26 cellular contexts compared by ENCODE assay signal in the genomic region with DNA sequence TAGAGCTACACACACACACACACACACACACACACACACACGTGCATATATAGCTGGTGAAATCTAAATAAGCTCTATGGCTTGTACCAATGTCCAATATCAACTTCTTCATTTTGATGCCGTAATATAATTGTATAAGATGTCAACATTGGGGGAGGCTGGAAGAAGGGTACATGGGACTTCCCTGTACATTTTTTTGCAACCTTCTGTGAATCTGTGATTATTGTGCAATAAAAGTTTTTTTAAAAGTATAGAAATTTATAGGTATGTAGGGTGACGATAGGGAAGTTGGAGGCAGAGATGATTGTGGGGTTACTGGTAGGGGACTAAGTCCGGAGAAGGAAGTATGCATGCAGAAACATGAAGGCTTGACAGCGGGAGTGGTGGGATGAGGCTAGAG.
"Had no signal": no experiment of that assay in that cellular context is flagged by ENCODE, and none has a peak within 500 bp of the region (broad histone marks: within the 10 kb centered on the region; RNA-seq: fewer than 3 reads in every experiment).

No MANE protein-coding gene starts in this region.

- FAIRE-seq: endothelial cell of umbilical vein, islet of Langerhans, small intestine had no signal

- H3K27ac ChIP-seq: esophagus muscularis mucosa, foreskin keratinocyte, heart right ventricle, left lung, neural progenitor cell, parathyroid adenoma, right lobe of liver, suprapubic skin, transverse colon, upper lobe of right lung, uterus had no signal

- H3K4me1 ChIP-seq: esophagus muscularis mucosa, foreskin keratinocyte, heart right ventricle, left lung, neural progenitor cell, parathyroid adenoma, right lobe of liver, suprapubic skin, transverse colon, upper lobe of right lung, uterus had no signal

- H3K4me3 ChIP-seq: esophagus muscularis mucosa, heart right ventricle, left lung, mucosa of descending colon, neural progenitor cell, right lobe of liver, suprapubic skin, transverse colon, upper lobe of right lung, uterus had no signal

- H3K4me2 ChIP-seq: neural progenitor cell had no signal

- H3K9me3 ChIP-seq: esophagus muscularis mucosa, heart right ventricle, left lung, mucosa of descending colon, right lobe of liver, suprapubic skin, transverse colon, upper lobe of right lung, uterus had no signal

- ATAC-seq: foreskin keratinocyte; left cardiac atrium; left lung; mucosa of descending colon; right lobe of liver; stimulated activated naive CD8-positive, alpha-beta T cell treated with anti-CD3 and anti-CD28 coated beads, Interleukin-15, amount 100 ng/mL, for 72 hours; upper lobe of right lung had no signal

- H3K9ac ChIP-seq: neural progenitor cell, parathyroid adenoma had no signal

- H3K27me3 ChIP-seq: esophagus muscularis mucosa, foreskin keratinocyte, left lung, neural progenitor cell, right lobe of liver, suprapubic skin, transverse colon, upper lobe of right lung, uterus had no signal

- DNase-seq: dermis blood vessel endothelial cell; effector memory CD4-positive, alpha-beta T cell; foreskin keratinocyte; glutamatergic neuron; heart right ventricle; hippocampal formation; left cardiac atrium; left lung; mucosa of descending colon; naive B cell; right lobe of liver; small intestine; stimulated activated CD4-positive, alpha-beta T cell treated with anti-CD3 and anti-CD28 coated beads, Interleukin-1b, Interleukin-23, amount 100 ng/mL, for 48 hours; stimulated activated CD4-positive, alpha-beta T cell treated with anti-CD3 and anti-CD28 coated beads, Interleukin-4, amount 100 ng/mL, for 1 hour; stimulated activated CD8-positive, alpha-beta memory T cell treated with anti-CD3 and anti-CD28 coated beads, Interleukin-4, amount 100 ng/mL, for 48 hours; stimulated activated naive CD4-positive, alpha-beta T cell; stimulated activated naive CD8-positive, alpha-beta T cell treated with anti-CD3 and anti-CD28 coated beads, Interleukin-15, amount 100 ng/mL, for 72 hours; transverse colon; upper lobe of right lung; uterus had no signal

- H3K79me2 ChIP-seq: parathyroid adenoma had no signal

- H3K36me3 ChIP-seq: right lobe of liver, suprapubic skin, transverse colon, upper lobe of right lung, uterus had no signal

- H2AFZ ChIP-seq: neural progenitor cell, parathyroid adenoma had no signal
